22 cellular contexts compared by ENCODE assay signal in the genomic region with DNA sequence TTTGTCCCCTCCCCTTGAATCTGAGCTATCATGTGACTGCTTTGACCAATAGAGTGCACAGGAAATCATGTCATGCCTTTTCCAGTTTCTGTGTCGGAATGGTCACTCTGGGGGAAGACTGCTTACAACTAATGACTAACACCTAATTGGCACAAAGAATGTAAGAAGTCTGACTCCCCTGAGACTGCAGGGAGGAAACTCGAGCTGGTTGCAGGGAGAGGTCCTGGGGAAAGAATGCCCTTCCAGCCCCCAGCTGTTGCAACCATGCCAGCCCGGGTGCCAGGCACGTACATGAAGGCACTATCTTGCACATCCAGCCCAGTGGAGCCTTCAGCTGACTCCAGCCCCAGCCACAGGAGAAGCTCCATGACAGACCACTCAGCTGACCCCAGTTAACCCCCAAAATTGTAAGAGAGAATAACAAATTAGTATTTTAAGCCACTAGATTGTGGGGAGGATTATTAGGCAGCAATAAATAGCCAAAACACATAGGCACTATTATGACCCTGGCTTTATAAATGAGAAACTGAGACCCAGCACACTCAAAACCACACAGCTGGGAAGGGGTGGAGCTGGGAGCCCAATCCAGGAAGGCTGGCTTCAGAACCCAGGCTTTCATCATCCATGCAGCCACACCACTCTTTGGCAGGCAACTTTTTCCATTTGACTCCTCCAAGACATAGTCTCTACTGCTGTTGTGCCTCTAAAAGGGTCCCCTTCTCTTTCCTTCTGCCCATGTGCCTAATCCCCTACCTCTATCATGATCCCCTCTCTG.
DNase-seq lines count a peak whose midpoint lies in the region; ATAC-seq, FAIRE-seq and TF ChIP-seq lines count a peak whose summit lies in the region.
"Had no signal": no experiment of that assay in that cellular context is flagged by ENCODE, and none has a peak within 500 bp of the region (broad histone marks: within the 10 kb centered on the region; RNA-seq: fewer than 3 reads in every experiment).

No MANE protein-coding gene starts in this region.

- no TSS peak for BruUV-seq in A673 (replicated peaks; lab: Mats Ljungman, UMichigan)

- no peak overlapping the region for H3K27ac Mint-ChIP-seq in activated CD8-positive, alpha-beta T cell treated with anti-CD3 and anti-CD28 coated beads for 36 hours

- H2AK5ac ChIP-seq in H1 (ENCODE audit: low read depth, low read length), result no peak overlapping the region

- intact Hi-C loops in A673 (cut with micrococcal nuclease; ENCODE audit: unreplicated experiment), result no loop called here
- intact Hi-C loops in activated CD8-positive, alpha-beta T cell treated with anti-CD3 and anti-CD28 coated beads for 36 hours (cut with micrococcal nuclease), result no loop called here

- no peak overlapping the region for H4K5ac ChIP-seq in H1 (ENCODE audit: insufficient read length, low read depth, low read length)

- H3K27me3 ChIP-seq in A673 (replicated peaks; ENCODE audit: insufficient read depth, low read depth, low read length, poor library complexity) (no peaks in the 10 kb centered on the region), H1 (replicated peaks in 1 of 4; ENCODE audit: control insufficient read depth in 3 of 4, extremely low read depth in 1 of 4, insufficient read depth in 3 of 4, low read length in 3 of 4) (no peaks in the 10 kb centered on the region)
- H3K27me3 ChIP-seq: suprapubic skin, vagina had no signal

- no peak overlapping the region for H4K91ac ChIP-seq in H1 (replicated peaks; ENCODE audit: insufficient read length, low read length)

- H3K4me1 ChIP-seq in A673 (ENCODE audit: insufficient read depth, low read length, poor library complexity, severe bottlenecking), result no peaks in the 10 kb centered on the region
- peaks cover 4 to 23% (median 16%) of the 10 kb centered on the region in 4 experiments; a peak in 5 of 7 replicates for H3K4me1 ChIP-seq in H1 (replicated peaks in 1 of 4; ENCODE audit: control insufficient read depth in 3 of 4, insufficient read depth in 4 of 4, low read length in 3 of 4)
- H3K4me1 ChIP-seq: suprapubic skin, vagina had no signal

- no peak for TF ChIP-seq EP300 in H1 (IDR thresholded peaks at IDR 0.05; ENCODE audit: borderline replicate concordance in 1 of 2, low read depth in 2 of 2, low read length in 2 of 2)

- no peak overlapping the region for H2BK15ac ChIP-seq in H1 (ENCODE audit: low read length)

- peaks cover 5 to 17% of the 10 kb centered on the region in 2 experiments for H4K20me1 ChIP-seq in H1 (replicated peaks in 1 of 2; ENCODE audit: control insufficient read depth in 1 of 2, insufficient read depth in 2 of 2, low read length in 2 of 2)

- 74% methylated on average over 4 of the region's 4 CpGs; no CpG with 5 or more reads in 1 of the 2 experiments for WGBS in H1 (ENCODE audit: extremely low coverage in 1 of 2, insufficient coverage in 1 of 2, insufficient read length in 1 of 2, insufficient replicate concordance in 2 of 2, low coverage in 1 of 2, low lambda C conversion rate in 2 of 2, missing lambda C conversion rate in 1 of 2), 2 experiments

- H3K4me1 Mint-ChIP-seq in activated CD8-positive, alpha-beta T cell treated with anti-CD3 and anti-CD28 coated beads for 36 hours (ENCODE audit: low read depth), result no peaks in the 10 kb centered on the region
- H3K4me1 Mint-ChIP-seq: CD4-positive, CD25-positive, alpha-beta regulatory T cell had no signal

- CTCF ChIA-PET in A673 (lab: Charles Lee), result no interaction called here
- CTCF ChIA-PET in H1 (lab: Charles Lee; ENCODE audit: partially characterized antibody), result interaction anchor here (0.6 to 2.9 kb wide), 5 partner anchors 19 to 88 kb away, joined by 3 to 18 read pairs (median 3); no protein-coding TSS in a partner anchor
- CTCF ChIA-PET in activated CD8-positive, alpha-beta T cell treated with anti-CD3 and anti-CD28 coated beads for 36 hours (lab: Charles Lee), result no interaction called here

- no peak overlapping the region for H2BK20ac ChIP-seq in H1 (ENCODE audit: low read length)

- H2BK120ac ChIP-seq in H1 (replicated peaks; ENCODE audit: low read depth, low read length), result no peak overlapping the region

- H3K4me3 Mint-ChIP-seq in activated CD8-positive, alpha-beta T cell treated with anti-CD3 and anti-CD28 coated beads for 36 hours, result no peak overlapping the region
- H3K4me3 Mint-ChIP-seq: CD4-positive, CD25-positive, alpha-beta regulatory T cell; neural crest cell had no signal

- no peaks in the 10 kb centered on the region for H3K79me1 ChIP-seq in H1 (ENCODE audit: low read depth, low read length)

- H3K27me3 Mint-ChIP-seq in activated CD8-positive, alpha-beta T cell treated with anti-CD3 and anti-CD28 coated beads for 36 hours, result no peaks in the 10 kb centered on the region
- H3K27me3 Mint-ChIP-seq: CD4-positive, CD25-positive, alpha-beta regulatory T cell had no signal

- no peak overlapping the region for H3K14ac ChIP-seq in H1 (ENCODE audit: insufficient read length)

- 0 out of 3 replicates have a peak, but pooled peaks of 1 of the 2 experiments have one; percentile 40 for TF ChIP-seq POLR2A in H1 (IDR thresholded peaks at IDR 0.05; ENCODE audit: control extremely low read depth in 1 of 2, low read depth in 2 of 2, low read length in 2 of 2)

- H3K4me3 ChIP-seq in A673 (ENCODE audit: low read depth, low read length, poor library complexity, severe bottlenecking), result no peak overlapping the region
- H3K4me3 ChIP-seq in H1 (ENCODE audit: extremely low read depth in 1 of 4, insufficient read depth in 2 of 4, low read depth in 3 of 4, low read length in 4 of 4), result peak overlapping the region in 1 of 4 experiments; percentile 45; a peak in 2 of 8 replicates
- H3K4me3 ChIP-seq: suprapubic skin, vagina had no signal

- peak; percentile 12 for DNase-seq in A673 (ENCODE audit: low spot score)
- peak; percentile 84 for DNase-seq in LHCN-M2 (ENCODE audit: low read depth)
- no peak for DNase-seq in H1 (ENCODE audit: low read depth in 1 of 2, low spot score in 2 of 2)
- peak; percentile 84 for DNase-seq in myocyte (ENCODE audit: low read depth)
- no peak for DNase-seq in activated CD8-positive, alpha-beta T cell treated with anti-CD3 and anti-CD28 coated beads for 36 hours
- no peak for DNase-seq in frontal cortex (ENCODE audit: low spot score in 2 of 2)
- DNase-seq: activated naive CD4-positive, alpha-beta T cell; amniotic stem cell; CD4-positive, CD25-positive, alpha-beta regulatory T cell; Kasumi-1; midbrain; NCI-H1436; NCI-H2171; NCI-H526 treated with DMSO at 0.1 percent for 48 hours; SHP77 treated with DMSO at 0.1 percent for 48 hours; T-helper 1 cell had no signal

- H3K9me3 ChIP-seq in A673 (ENCODE audit: low read depth, low read length, poor library complexity, severe bottlenecking), result no peaks in the 10 kb centered on the region
- H3K9me3 ChIP-seq in H1 (ENCODE audit: insufficient read depth in 2 of 2, low read depth in 1 of 2, low read length in 1 of 2), result no peaks in the 10 kb centered on the region
- H3K9me3 ChIP-seq: suprapubic skin, vagina had no signal

- no peaks in the 10 kb centered on the region for H3K36me3 ChIP-seq in A673 (ENCODE audit: insufficient read depth, low read length, poor library complexity, severe bottlenecking)
- H3K36me3 ChIP-seq in H1 (ENCODE audit: control insufficient read depth in 2 of 4, insufficient read depth in 4 of 4, low read length in 3 of 4), result peaks cover 7 to 82% (median 39%) of the 10 kb centered on the region in 4 experiments; a peak in 7 of 8 replicates
- H3K36me3 ChIP-seq: suprapubic skin, vagina had no signal

- H3K79me2 ChIP-seq in H1 (ENCODE audit: control insufficient read depth in 1 of 2, insufficient read depth in 2 of 2, low read length in 2 of 2), result peaks cover 4 to 54% of the 10 kb centered on the region in 2 experiments

- H3K18ac ChIP-seq in H1 (ENCODE audit: extremely low read depth, low read length), result no peak overlapping the region

- TF ChIP-seq RAD21 in H1 (IDR thresholded peaks at IDR 0.05 in 1 of 2, conservative IDR thresholded peaks at IDR 0.05 in 1 of 2; ENCODE audit: low read depth in 2 of 2, low read length in 2 of 2), result no peak

- H2AFZ ChIP-seq in H1 (ENCODE audit: low read length), result no peak overlapping the region

- no peak overlapping the region for H3K9ac ChIP-seq in H1 (replicated peaks in 1 of 4; ENCODE audit: extremely low read depth in 1 of 4, low read depth in 3 of 4, low read length in 3 of 4)

- H2BK5ac ChIP-seq in H1 (ENCODE audit: low read depth, low read length), result no peak overlapping the region

- no peak overlapping the region for H4K8ac ChIP-seq in H1 (ENCODE audit: extremely low read depth, insufficient read depth, low read length)

- H3K27ac ChIP-seq in A673 (ENCODE audit: low read depth, low read length, poor library complexity, severe bottlenecking) (no peak overlapping the region), H1 (ENCODE audit: low read depth, low read length) (no peak overlapping the region)
- H3K27ac ChIP-seq: suprapubic skin, vagina had no signal

- H3K56ac ChIP-seq in H1 (replicated peaks; ENCODE audit: insufficient read length, low read depth, low read length), result no peak overlapping the region

- H3K23me2 ChIP-seq in H1 (ENCODE audit: low read depth, low read length), result no peaks in the 10 kb centered on the region; the same call in 1 of the 2 replicates

- no peak overlapping the region for H2BK12ac ChIP-seq in H1 (ENCODE audit: low read depth, low read length)

- H3K4me2 ChIP-seq in H1 (ENCODE audit: insufficient read depth in 1 of 2, low read depth in 2 of 2, low read length in 2 of 2), result peak overlapping the region; percentile 14 to 80; a peak in 1 of 4 replicates

- no peak for TF ChIP-seq CTCF in A673 (conservative IDR thresholded peaks at IDR 0.05; ENCODE audit: low read depth, low read length)
- TF ChIP-seq CTCF in H1 (IDR thresholded peaks at IDR 0.05; ENCODE audit: control extremely low read depth in 1 of 3, insufficient read depth in 1 of 3, low read depth in 1 of 3, low read length in 3 of 3), result no peak
- TF ChIP-seq CTCF in activated CD8-positive, alpha-beta T cell treated with anti-CD3 and anti-CD28 coated beads for 36 hours (IDR thresholded peaks at IDR 0.05), result no peak

- H3K9me3 Mint-ChIP-seq in activated CD8-positive, alpha-beta T cell treated with anti-CD3 and anti-CD28 coated beads for 36 hours, result no peaks in the 10 kb centered on the region
- H3K9me3 Mint-ChIP-seq: neural crest cell had no signal

- FAIRE-seq in H1 (lab: Jason Lieb, UNC), result no peak
- no peak for FAIRE-seq in frontal cortex (lab: Jason Lieb, UNC)

- POLR2A ChIA-PET in A673 (lab: Charles Lee; ENCODE audit: low non-redundant PET) (no interaction called here), H1 (lab: Charles Lee; ENCODE audit: partially characterized antibody) (interaction anchor here (0.9 to 1.1 kb wide), 3 partner anchors 8 to 254 kb away, joined by 3 to 4 read pairs (median 4); a partner anchor contains a TSS)
- POLR2A ChIA-PET in activated CD8-positive, alpha-beta T cell treated with anti-CD3 and anti-CD28 coated beads for 36 hours (lab: Charles Lee), result no interaction called here

- H3K23ac ChIP-seq in H1 (ENCODE audit: insufficient read length), result no peak overlapping the region

- H3K4ac ChIP-seq in H1 (replicated peaks; ENCODE audit: insufficient read length, low read depth, low read length), result no peak overlapping the region

- no peaks in the 10 kb centered on the region for H3K36me3 Mint-ChIP-seq in activated CD8-positive, alpha-beta T cell treated with anti-CD3 and anti-CD28 coated beads for 36 hours (ENCODE audit: low read depth)
- H3K36me3 Mint-ChIP-seq: CD4-positive, CD25-positive, alpha-beta regulatory T cell had no signal

- ATAC-seq in activated CD8-positive, alpha-beta T cell treated with anti-CD3 and anti-CD28 coated beads for 36 hours, result no peak
- no peak for ATAC-seq in GM21423 (IDR thresholded peaks at IDR 0.05; ENCODE audit: unreplicated experiment)
- no peak for ATAC-seq in HG02852 (IDR thresholded peaks at IDR 0.05; ENCODE audit: unreplicated experiment)
- ATAC-seq: left lobe of liver had no signal

Comparison
In these comparisons a context has a peak if more than half of its experiments do, and no peak if none do; other contexts are left out.
1. DNase-seq: peak in A673 (single experiment), LHCN-M2 (single experiment) and myocyte (single experiment); none in H1 (0 of 2), activated CD8-positive, alpha-beta T cell treated with anti-CD3 and anti-CD28 coated beads for 36 hours (single experiment) and frontal cortex (0 of 2).